21 cellular contexts compared by ENCODE assay signal in the genomic region with DNA sequence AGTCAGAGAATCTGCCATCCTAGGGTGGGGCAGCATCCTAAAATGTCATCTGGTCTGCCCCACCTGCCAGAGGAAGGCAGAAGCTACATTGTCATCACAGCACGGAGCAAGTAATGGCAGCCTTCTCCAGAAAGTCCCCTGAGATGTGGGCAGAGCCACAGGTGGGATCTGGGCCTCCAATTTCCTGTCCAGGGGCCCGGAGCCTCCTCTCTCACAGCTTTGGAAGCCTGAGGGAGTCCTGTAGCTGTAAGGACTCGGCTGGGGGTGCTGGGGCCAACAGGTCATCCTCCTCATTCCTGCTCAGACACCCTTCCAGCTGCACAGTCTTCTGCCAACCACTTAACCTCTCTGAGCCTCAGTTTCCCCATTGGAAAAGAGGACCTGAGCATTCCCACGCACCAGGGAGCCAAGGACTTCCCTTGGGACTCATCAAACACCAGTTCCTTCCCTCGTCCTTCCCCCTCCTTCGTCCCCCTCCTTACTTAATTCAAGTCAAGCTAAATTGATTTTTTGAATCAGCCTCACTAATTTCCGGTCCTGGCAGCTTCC. TPM values are rescaled to one million over a fixed set of nuclear protein-coding genes. Genes with fewer than 3 reads are reported as not detected.
DNase-seq lines count a peak whose midpoint lies in the region; ATAC-seq and TF ChIP-seq lines count a peak whose summit lies in the region.
"Had no signal": no experiment of that assay in that cellular context is flagged by ENCODE, and none has a peak within 500 bp of the region (broad histone marks: within the 10 kb centered on the region; RNA-seq: fewer than 3 reads in every experiment).

No MANE protein-coding gene starts in this region.

- H3K9me3 Mint-ChIP-seq in activated T-helper 17 cell treated with anti-CD3 and anti-CD28 coated beads, Interleukin-2, amount 50 U/mL, for 72 hours: no peaks in the 10 kb centered on the region
- H3K9me3 Mint-ChIP-seq in type B pancreatic cell: no peaks in the 10 kb centered on the region
- H3K9me3 Mint-ChIP-seq: activated naive CD4-positive, alpha-beta T cell treated with anti-CD3 and anti-CD28 coated beads, Interleukin-2, amount 50 U/mL, for 24 hours; activated T-cell treated with anti-CD3 and anti-CD28 coated beads, Interleukin-2, amount 50 U/mL, for 72 hours; CD14-positive monocyte; naive thymus-derived CD8-positive, alpha-beta T cell had no signal

- peak overlapping the region; percentile 10 for H3K4me3 Mint-ChIP-seq in activated T-helper 17 cell treated with anti-CD3 and anti-CD28 coated beads, Interleukin-2, amount 50 U/mL, for 72 hours
- peak overlapping the region; percentile 14 for H3K4me3 Mint-ChIP-seq in type B pancreatic cell
- H3K4me3 Mint-ChIP-seq: activated naive CD4-positive, alpha-beta T cell treated with anti-CD3 and anti-CD28 coated beads, Interleukin-2, amount 50 U/mL, for 24 hours; activated T-cell treated with anti-CD3 and anti-CD28 coated beads, Interleukin-2, amount 50 U/mL, for 72 hours; CD14-positive monocyte; naive thymus-derived CD8-positive, alpha-beta T cell had no signal

- H4K20me1 ChIP-seq in GM23248 (ENCODE audit: insufficient read depth): no peaks in the 10 kb centered on the region

- peaks cover 29% of the 10 kb centered on the region for H3K4me1 ChIP-seq in GM23248 (ENCODE audit: insufficient read depth)
- peaks cover 0 to 13% of the 10 kb centered on the region in 2 donors for H3K4me1 ChIP-seq in right atrium auricular region
- H3K4me1 ChIP-seq: psoas muscle had no signal

- TF ChIP-seq CTCF in type B pancreatic cell (conservative IDR thresholded peaks at IDR 0.05): no peak
- TF ChIP-seq CTCF in right atrium auricular region (IDR thresholded peaks at IDR 0.05): no peak

- no peaks in the 10 kb centered on the region for H3K27me3 Mint-ChIP-seq in activated T-helper 17 cell treated with anti-CD3 and anti-CD28 coated beads, Interleukin-2, amount 50 U/mL, for 72 hours
- no peaks in the 10 kb centered on the region for H3K27me3 Mint-ChIP-seq in type B pancreatic cell
- H3K27me3 Mint-ChIP-seq: activated naive CD4-positive, alpha-beta T cell treated with anti-CD3 and anti-CD28 coated beads, Interleukin-2, amount 50 U/mL, for 24 hours had no signal

- no peak for DNase-seq in GM23248
- DNase-seq in mesenteric fat pad (ENCODE audit: low spot score): peak; percentile 49
- DNase-seq in type B pancreatic cell (ENCODE audit: extremely low spot score, unreplicated experiment): no peak
- no peak for DNase-seq in right atrium auricular region (ENCODE audit: low spot score)
- DNase-seq in EL: no peak
- DNase-seq: activated CD8-positive, alpha-beta memory T cell treated with anti-CD3 and anti-CD28 coated beads for 24 hours; activated T-cell treated with anti-CD3 and anti-CD28 coated beads, Interleukin-2, amount 50 U/mL, for 72 hours; DMS79 treated with DMSO at 0.1 percent for 48 hours; Karpas-422; NCI-H1930; NCI-H446 treated with DMSO at 0.1 percent for 48 hours; psoas muscle; stimulated activated CD4-positive, alpha-beta T cell treated with anti-CD3 and anti-CD28 coated beads, Interleukin-12 subunit alpha, Interleukin-12 subunit beta, amount 100 ng/mL, for 4 hours had no signal

- H3K27me3 ChIP-seq in GM23248 (replicated peaks; ENCODE audit: insufficient read depth): no peaks in the 10 kb centered on the region
- H3K27me3 ChIP-seq in right atrium auricular region: no peaks in the 10 kb centered on the region

- H3K27ac ChIP-seq in GM23248 (peak overlapping the region; percentile 58), right atrium auricular region (no peak overlapping the region)
- H3K27ac ChIP-seq: coronary artery, psoas muscle, SK-N-MC, thoracic aorta had no signal

- H3K9me2 ChIP-seq in GM23248 (ENCODE audit: insufficient read depth): no peaks in the 10 kb centered on the region

- ATAC-seq in activated T-helper 17 cell treated with anti-CD3 and anti-CD28 coated beads, Interleukin-2, amount 50 U/mL, for 72 hours (replicated peaks): no peak
- ATAC-seq in GM19455 (IDR thresholded peaks at IDR 0.05; ENCODE audit: unreplicated experiment): no peak
- ATAC-seq: naive thymus-derived CD8-positive, alpha-beta T cell had no signal

- no peaks in the 10 kb centered on the region for H3K79me2 ChIP-seq in GM23248 (ENCODE audit: insufficient read depth)

- H3K36me3 ChIP-seq in GM23248 (ENCODE audit: low read depth) (no peaks in the 10 kb centered on the region), right atrium auricular region (no peaks in the 10 kb centered on the region)
- H3K36me3 ChIP-seq: thoracic aorta had no signal

- H3K27ac Mint-ChIP-seq in activated T-helper 17 cell treated with anti-CD3 and anti-CD28 coated beads, Interleukin-2, amount 50 U/mL, for 72 hours: peak overlapping the region; percentile 63
- H3K27ac Mint-ChIP-seq in type B pancreatic cell: peak overlapping the region; percentile 61
- H3K27ac Mint-ChIP-seq: activated naive CD4-positive, alpha-beta T cell treated with anti-CD3 and anti-CD28 coated beads, Interleukin-2, amount 50 U/mL, for 24 hours; activated T-cell treated with anti-CD3 and anti-CD28 coated beads, Interleukin-2, amount 50 U/mL, for 72 hours had no signal

- H3K4me1 Mint-ChIP-seq in activated T-helper 17 cell treated with anti-CD3 and anti-CD28 coated beads, Interleukin-2, amount 50 U/mL, for 72 hours: peaks cover 5% of the 10 kb centered on the region
- peaks cover 55% of the 10 kb centered on the region for H3K4me1 Mint-ChIP-seq in type B pancreatic cell (ENCODE audit: unreplicated experiment)
- H3K4me1 Mint-ChIP-seq: activated naive CD4-positive, alpha-beta T cell treated with anti-CD3 and anti-CD28 coated beads, Interleukin-2, amount 50 U/mL, for 24 hours had no signal

- peak overlapping the region; percentile 51 for H3K9ac ChIP-seq in GM23248

- H3K9me3 ChIP-seq in GM23248 (ENCODE audit: low read depth): no peaks in the 10 kb centered on the region
- H3K9me3 ChIP-seq in right atrium auricular region: no peaks in the 10 kb centered on the region
- H3K9me3 ChIP-seq: psoas muscle, thoracic aorta had no signal

- 59 to 67% methylated on average over 7 of the region's 7 CpGs for WGBS in GM23248 (ENCODE audit: low coverage in 1 of 2, low lambda C conversion rate in 2 of 2, missing lambda C conversion rate in 2 of 2), 2 experiments

- H3K36me3 Mint-ChIP-seq in activated T-helper 17 cell treated with anti-CD3 and anti-CD28 coated beads, Interleukin-2, amount 50 U/mL, for 72 hours (ENCODE audit: low read depth): no peaks in the 10 kb centered on the region
- no peaks in the 10 kb centered on the region for H3K36me3 Mint-ChIP-seq in type B pancreatic cell
- H3K36me3 Mint-ChIP-seq: activated naive CD4-positive, alpha-beta T cell treated with anti-CD3 and anti-CD28 coated beads, Interleukin-2, amount 50 U/mL, for 24 hours; CD14-positive monocyte; naive thymus-derived CD8-positive, alpha-beta T cell had no signal

- in situ Hi-C loops in GM23248 (cut with MboI): no loop called here

- H3K4me3 ChIP-seq in GM23248 (peak overlapping the region; percentile 53), right atrium auricular region (no peak overlapping the region)
- H3K4me3 ChIP-seq: coronary artery, psoas muscle, SK-N-MC, thoracic aorta had no signal

- H2AFZ ChIP-seq in GM23248: peak overlapping the region; percentile 45

- H3F3A ChIP-seq in GM23248 (ENCODE audit: insufficient read depth): no peaks in the 10 kb centered on the region

- H3K4me2 ChIP-seq in GM23248 (ENCODE audit: unreplicated experiment): peak overlapping the region; percentile 52

RNA-seq across cellular contexts. Expression of a gene that starts 48.6 kb away (rescaled TPM):
- 548 and 668 TPM in 2 replicates for total RNA-seq in GM23248 (2014; rRNA removed; shearing (Covaris generic))
- polyA plus RNA-seq in GM23248 (2016; fragmentation: Nextera tagmentation; extraction: Ambion mirVana): 468 and 478 TPM in 2 replicates
- total RNA-seq in activated T-helper 17 cell treated with anti-CD3 and anti-CD28 coated beads, Interleukin-2, amount 50 U/mL, for 72 hours: 100 to 1,000 TPM in 1 of 2 donors, 10 to 100 TPM in 1; 85.6 to 425 TPM
- total RNA-seq in mesenteric fat pad: 169 TPM
- 194 and 310 TPM in 2 replicates for total RNA-seq in type B pancreatic cell (ENCODE audit: low replicate concordance)
- 100 to 1,000 TPM; 213 to 421 TPM for total RNA-seq in right atrium auricular region
